ENCODE assay signal across 8 cellular contexts in the genomic region with DNA sequence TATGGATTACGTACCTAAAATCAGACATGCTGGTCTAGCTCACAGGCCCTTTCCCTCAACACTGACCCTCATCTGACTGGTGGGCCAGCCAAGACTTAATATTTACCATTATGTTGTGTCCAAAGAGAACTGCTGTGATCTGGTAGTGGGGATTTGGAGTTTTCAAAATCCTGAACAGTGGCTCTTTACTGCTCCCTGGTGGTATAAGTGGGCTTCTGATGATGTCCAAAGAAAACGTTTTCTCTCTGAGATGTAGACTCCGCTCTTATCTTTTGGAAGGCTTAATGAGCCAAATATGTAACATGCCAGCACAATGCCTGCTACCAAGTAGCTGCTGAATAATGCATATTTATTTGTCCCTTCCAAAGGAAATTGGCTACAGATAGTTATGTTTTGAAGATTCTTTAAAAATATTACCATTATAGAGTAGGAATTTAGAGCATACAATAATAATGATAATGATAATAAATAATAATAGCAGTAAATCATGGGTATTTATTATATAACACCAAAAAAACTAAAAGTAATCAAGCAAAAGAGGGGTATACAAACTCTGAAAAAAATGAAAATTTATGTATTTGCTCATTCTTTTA.
A peak's percentile ranks its signal among the peaks of the same experiment; 100 is the strongest.
DNase-seq lines count a peak whose midpoint lies in the region; ATAC-seq and TF ChIP-seq lines count a peak whose summit lies in the region.

No MANE protein-coding gene starts in this region.

- DNase-seq in SIG-M5 treated with dmso at 0.1 percent for 504 hours (lab: John Stamatoyannopoulos, UW; ENCODE audit: unreplicated experiment) = peak; percentile 20
- no peak for DNase-seq in SIG-M5 (lab: John Stamatoyannopoulos, UW)
- peak; percentile 27 for DNase-seq in OCI-LY7 (ENCODE audit: low spot score)
- peak; percentile 2 for DNase-seq in dermis blood vessel endothelial cell
- peak; percentile 79 for DNase-seq in medulla oblongata (ENCODE audit: extremely low spot score)
- no peak for DNase-seq in NCI-H2107 (lab: John Stamatoyannopoulos, UW)
- no peak for DNase-seq in activated CD4-positive, alpha-beta memory T cell treated with anti-CD3 and anti-CD28 coated beads for 36 hours

- H3K4me1 ChIP-seq in OCI-LY7 (ENCODE audit: insufficient read depth, low read length, poor library complexity, severe bottlenecking) = no peaks in the 10 kb centered on the region

- H3K36me3 ChIP-seq in OCI-LY7 (ENCODE audit: insufficient read depth, low read length) = no peaks in the 10 kb centered on the region

- no peaks in the 10 kb centered on the region for H3K4me1 Mint-ChIP-seq in activated CD4-positive, alpha-beta memory T cell treated with anti-CD3 and anti-CD28 coated beads for 36 hours (ENCODE audit: low read depth)

- ATAC-seq in HG03565 (IDR thresholded peaks at IDR 0.05; ENCODE audit: unreplicated experiment) = peak; percentile 56

- peak; percentile 81 for TF ChIP-seq CTCF in OCI-LY7 (conservative IDR thresholded peaks at IDR 0.05; ENCODE audit: low read length)

- H3K4me3 Mint-ChIP-seq in activated CD4-positive, alpha-beta memory T cell treated with anti-CD3 and anti-CD28 coated beads for 36 hours = no peak overlapping the region

- H3K4me2 ChIP-seq in OCI-LY7 (ENCODE audit: low read length) = no peak overlapping the region

- CTCF ChIA-PET in OCI-LY7 (lab: Charles Lee; ENCODE audit: unreplicated experiment) = no interaction called here
- CTCF ChIA-PET in activated CD4-positive, alpha-beta memory T cell treated with anti-CD3 and anti-CD28 coated beads for 36 hours (lab: Charles Lee) = interaction anchor here (1.0 to 1.7 kb wide), 4 partner anchors 14 to 1119 kb away, joined by 3 to 11 read pairs (median 6); a partner anchor contains a TSS

- no peaks in the 10 kb centered on the region for H3K36me3 Mint-ChIP-seq in activated CD4-positive, alpha-beta memory T cell treated with anti-CD3 and anti-CD28 coated beads for 36 hours

- no peaks in the 10 kb centered on the region for H3K9me3 Mint-ChIP-seq in activated CD4-positive, alpha-beta memory T cell treated with anti-CD3 and anti-CD28 coated beads for 36 hours

- H3K9me2 ChIP-seq in OCI-LY7 (ENCODE audit: insufficient read depth, low read length) = no peaks in the 10 kb centered on the region

- H3K27ac ChIP-seq in OCI-LY7 (ENCODE audit: low read depth, low read length, poor library complexity, severe bottlenecking) = no peak overlapping the region

- POLR2A ChIA-PET in OCI-LY7 (lab: Charles Lee) = no interaction called here
- POLR2A ChIA-PET in activated CD4-positive, alpha-beta memory T cell treated with anti-CD3 and anti-CD28 coated beads for 36 hours (lab: Charles Lee) = no interaction called here

- no peaks in the 10 kb centered on the region for H3K9me3 ChIP-seq in OCI-LY7 (ENCODE audit: low read length)

- peaks cover 11% of the 10 kb centered on the region for H3K27me3 Mint-ChIP-seq in activated CD4-positive, alpha-beta memory T cell treated with anti-CD3 and anti-CD28 coated beads for 36 hours

- BruUV-seq in OCI-LY7 (replicated peaks; lab: Mats Ljungman, UMichigan) = no TSS peak

- H3K27ac Mint-ChIP-seq in activated CD4-positive, alpha-beta memory T cell treated with anti-CD3 and anti-CD28 coated beads for 36 hours = no peak overlapping the region

- H4K20me1 ChIP-seq in OCI-LY7 (ENCODE audit: insufficient read depth, low read length) = no peaks in the 10 kb centered on the region

- no peaks in the 10 kb centered on the region for H3K79me2 ChIP-seq in OCI-LY7 (ENCODE audit: insufficient read depth, low read depth, low read length)

- H2AFZ ChIP-seq in OCI-LY7 (ENCODE audit: low read length) = no peak overlapping the region

- no peak overlapping the region for H3K4me3 ChIP-seq in OCI-LY7 (ENCODE audit: low read depth, low read length, poor library complexity, severe bottlenecking)

- intact Hi-C loops in OCI-LY7 (cut with micrococcal nuclease; ENCODE audit: unreplicated experiment) = loop anchor here (5.0 kb wide), 2 partner anchors 787 to 842 kb away; a partner anchor contains a TSS
- intact Hi-C loops in activated CD4-positive, alpha-beta memory T cell treated with anti-CD3 and anti-CD28 coated beads for 36 hours (cut with micrococcal nuclease) = loop anchor here (5.0 to 10.0 kb wide), 4 partner anchors 512 to 862 kb away; no protein-coding TSS in a partner anchor

Comparison
In these comparisons a context has a peak if more than half of its experiments do, and no peak if none do; other contexts are left out.
1. DNase-seq: peak in SIG-M5 treated with dmso at 0.1 percent for 504 hours (single experiment), OCI-LY7 (single experiment), dermis blood vessel endothelial cell (single experiment) and medulla oblongata (single experiment); none in SIG-M5 (single experiment), NCI-H2107 (single experiment) and activated CD4-positive, alpha-beta memory T cell treated with anti-CD3 and anti-CD28 coated beads for 36 hours (single experiment).